1 cellular context compared by ENCODE assay signal in genomic region chr15:41115088-41115651, GRCh38.
TF ChIP-seq lines count a peak whose summit lies in the region.

No MANE protein-coding gene starts in this region.

TF ChIP-seq in HepG2, 621 proteins besides CTCF, POLR2A, EP300 and RAD21 (continued from another document):
- 0 out of 2 replicates have a peak, but pooled peaks have one; percentile 42 for TF ChIP-seq ZNF329 (CRISPR knock-in tag; IDR thresholded peaks at IDR 0.05; ENCODE audit: low read depth)
- TF ChIP-seq STAG1 (CRISPR knock-in tag; IDR thresholded peaks at IDR 0.05), result 0 out of 2 replicates have a peak, but pooled peaks have one; percentile 9
- no peak for TF ChIP-seq YEATS2 (CRISPR knock-in tag; IDR thresholded peaks at IDR 0.05; ENCODE audit: borderline replicate concordance)
- TF ChIP-seq FOXJ3 (CRISPR knock-in tag; IDR thresholded peaks at IDR 0.05; ENCODE audit: borderline replicate concordance), result 0 out of 2 replicates have a peak, but pooled peaks have one; percentile 34
- no peak for TF ChIP-seq ZBTB7B (CRISPR knock-in tag; IDR thresholded peaks at IDR 0.05)
- TF ChIP-seq CENPBD1 (CRISPR knock-in tag; IDR thresholded peaks at IDR 0.05; ENCODE audit: borderline replicate concordance, low read depth), result no peak
- TF ChIP-seq MXD3 (CRISPR knock-in tag; IDR thresholded peaks at IDR 0.05), result no peak
- TF ChIP-seq TSC22D2 (CRISPR knock-in tag; IDR thresholded peaks at IDR 0.05; ENCODE audit: borderline replicate concordance), result no peak
- TF ChIP-seq ARHGAP35 (CRISPR knock-in tag; IDR thresholded peaks at IDR 0.05; ENCODE audit: borderline replicate concordance), result no peak
- TF ChIP-seq ZNF260 (CRISPR knock-in tag; IDR thresholded peaks at IDR 0.05; ENCODE audit: borderline replicate concordance, low read depth), result no peak
- no peak for TF ChIP-seq SNAPC4 (CRISPR knock-in tag; IDR thresholded peaks at IDR 0.05)
- TF ChIP-seq ZNF605 (CRISPR knock-in tag; IDR thresholded peaks at IDR 0.05), result no peak
- TF ChIP-seq ZNF546 (CRISPR knock-in tag; conservative IDR thresholded peaks at IDR 0.05), result no peak
- TF ChIP-seq MEIS2 (CRISPR knock-in tag; IDR thresholded peaks at IDR 0.05), result no peak
- no peak for TF ChIP-seq FOXP1 (IDR thresholded peaks at IDR 0.05)
- no peak for TF ChIP-seq FOXP1 (CRISPR knock-in tag; IDR thresholded peaks at IDR 0.05)
- 0 out of 2 replicates have a peak, but pooled peaks have one; percentile 2 for TF ChIP-seq ZNF616 (CRISPR knock-in tag; IDR thresholded peaks at IDR 0.05; ENCODE audit: low read depth)
- no peak for TF ChIP-seq ZSCAN30 (CRISPR knock-in tag; IDR thresholded peaks at IDR 0.05)
- peak; percentile 28; the same call in 1 of the 2 replicates for TF ChIP-seq FOXP4 (CRISPR knock-in tag; IDR thresholded peaks at IDR 0.05)
- 0 out of 2 replicates have a peak, but pooled peaks have one; percentile 20 for TF ChIP-seq HOXA3 (CRISPR knock-in tag; IDR thresholded peaks at IDR 0.05)
- TF ChIP-seq ZNF639 (CRISPR knock-in tag; conservative IDR thresholded peaks at IDR 0.05), result no peak
- TF ChIP-seq ZNF207 (IDR thresholded peaks at IDR 0.05; ENCODE audit: borderline replicate concordance), result no peak
- 0 out of 2 replicates have a peak, but pooled peaks have one; percentile 0 for TF ChIP-seq CAMTA2 (CRISPR knock-in tag; IDR thresholded peaks at IDR 0.05; ENCODE audit: borderline replicate concordance)
- TF ChIP-seq KAT7 (CRISPR knock-in tag; IDR thresholded peaks at IDR 0.05; ENCODE audit: borderline replicate concordance), result no peak
- TF ChIP-seq HMGXB4 (CRISPR knock-in tag; IDR thresholded peaks at IDR 0.05; ENCODE audit: borderline replicate concordance in 1 of 2, low read depth in 1 of 2), result peak in 1 of 2 experiments; percentile 41; a peak in 2 of 4 replicates
- peak; percentile 64 for TF ChIP-seq ELF1 (CRISPR knock-in tag; IDR thresholded peaks at IDR 0.05)
- TF ChIP-seq ZNF549 (CRISPR knock-in tag; IDR thresholded peaks at IDR 0.05), result no peak
- TF ChIP-seq PPARG (CRISPR knock-in tag; conservative IDR thresholded peaks at IDR 0.05), result no peak
- no peak for TF ChIP-seq HDAC6 (IDR thresholded peaks at IDR 0.05; ENCODE audit: low read depth, low read length)
- peak; percentile 21; the same call in 1 of the 2 replicates for TF ChIP-seq ZNF232 (CRISPR knock-in tag; IDR thresholded peaks at IDR 0.05; ENCODE audit: borderline replicate concordance)
- no peak for TF ChIP-seq ZSCAN29 (CRISPR knock-in tag; conservative IDR thresholded peaks at IDR 0.05)
- TF ChIP-seq SP140L (CRISPR knock-in tag; IDR thresholded peaks at IDR 0.05; ENCODE audit: borderline replicate concordance), result no peak
- TF ChIP-seq, protein P1, sequence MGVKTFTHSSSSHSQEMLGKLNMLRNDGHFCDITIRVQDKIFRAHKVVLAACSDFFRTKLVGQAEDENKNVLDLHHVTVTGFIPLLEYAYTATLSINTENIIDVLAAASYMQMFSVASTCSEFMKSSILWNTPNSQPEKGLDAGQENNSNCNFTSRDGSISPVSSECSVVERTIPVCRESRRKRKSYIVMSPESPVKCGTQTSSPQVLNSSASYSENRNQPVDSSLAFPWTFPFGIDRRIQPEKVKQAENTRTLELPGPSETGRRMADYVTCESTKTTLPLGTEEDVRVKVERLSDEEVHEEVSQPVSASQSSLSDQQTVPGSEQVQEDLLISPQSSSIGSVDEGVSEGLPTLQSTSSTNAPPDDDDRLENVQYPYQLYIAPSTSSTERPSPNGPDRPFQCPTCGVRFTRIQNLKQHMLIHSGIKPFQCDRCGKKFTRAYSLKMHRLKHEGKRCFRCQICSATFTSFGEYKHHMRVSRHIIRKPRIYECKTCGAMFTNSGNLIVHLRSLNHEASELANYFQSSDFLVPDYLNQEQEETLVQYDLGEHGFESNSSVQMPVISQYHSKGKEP (CRISPR knock-in tag; IDR thresholded peaks at IDR 0.05), result no peak
- 0 out of 2 replicates have a peak, but pooled peaks have one; percentile 55 for TF ChIP-seq MEF2D (CRISPR knock-in tag; IDR thresholded peaks at IDR 0.05)
- TF ChIP-seq TGIF2 (CRISPR knock-in tag; IDR thresholded peaks at IDR 0.05), result peak; percentile 27; the same call in 1 of the 2 replicates
- TF ChIP-seq ZSCAN21 (CRISPR knock-in tag; IDR thresholded peaks at IDR 0.05; ENCODE audit: borderline replicate concordance), result no peak
- TF ChIP-seq TARDBP (CRISPR knock-in tag; IDR thresholded peaks at IDR 0.05), result no peak
- TF ChIP-seq ZNF672 (CRISPR knock-in tag; IDR thresholded peaks at IDR 0.05), result no peak
- TF ChIP-seq ONECUT2 (CRISPR knock-in tag; IDR thresholded peaks at IDR 0.05), result no peak
- TF ChIP-seq SP4 (CRISPR knock-in tag; IDR thresholded peaks at IDR 0.05), result peak; percentile 36; the same call in 1 of the 2 replicates
- TF ChIP-seq ZFP62 (CRISPR knock-in tag; IDR thresholded peaks at IDR 0.05), result no peak
- TF ChIP-seq ZNF513 (CRISPR knock-in tag; conservative IDR thresholded peaks at IDR 0.05), result no peak
- TF ChIP-seq ATF3 (CRISPR knock-in tag; IDR thresholded peaks at IDR 0.05), result no peak
- peak; percentile 8; the same call in 1 of the 2 replicates for TF ChIP-seq SALL2 (CRISPR knock-in tag; IDR thresholded peaks at IDR 0.05)
